14 cellular contexts compared by ENCODE assay signal in the genomic region with DNA sequence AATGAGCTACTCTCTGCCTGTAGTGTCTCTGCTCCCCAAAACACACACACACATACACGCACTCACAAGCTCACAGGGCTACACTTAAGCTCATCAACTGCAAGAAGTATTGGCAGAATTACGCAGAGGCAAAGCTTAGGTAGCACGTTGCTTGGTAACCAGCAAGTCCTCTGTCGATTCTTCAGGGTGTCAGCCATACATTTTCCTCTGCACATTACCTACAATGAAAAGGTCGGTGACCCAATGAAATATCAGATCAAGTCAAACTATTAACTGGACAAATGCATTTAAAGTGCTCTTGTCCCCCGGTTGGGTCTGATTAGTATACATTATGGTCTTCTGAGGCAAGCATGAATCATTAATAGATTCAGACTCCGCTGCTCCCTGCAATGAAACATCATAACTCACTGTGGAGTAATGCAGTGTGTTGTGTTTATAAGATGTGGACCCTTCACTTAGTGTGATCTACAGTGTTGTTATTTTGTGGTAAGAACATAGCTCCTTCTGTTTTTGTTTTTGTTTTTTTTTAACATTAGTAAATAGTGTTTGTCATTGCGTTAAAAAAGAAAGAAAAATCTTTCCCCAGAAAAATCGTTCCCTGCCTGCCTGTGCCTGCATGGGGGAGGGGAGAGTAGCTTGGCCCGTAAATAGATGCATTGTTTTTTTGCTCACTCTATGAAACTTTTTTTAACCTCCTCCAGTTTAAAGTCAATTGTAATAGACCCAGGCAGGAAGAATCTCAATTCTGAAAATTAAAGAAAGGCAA.
DNase-seq lines count a peak whose midpoint lies in the region; ATAC-seq and TF ChIP-seq lines count a peak whose summit lies in the region.
"Had no signal": no experiment of that assay in that cellular context is flagged by ENCODE, and none has a peak within 500 bp of the region (broad histone marks: within the 10 kb centered on the region; RNA-seq: fewer than 3 reads in every experiment).

No MANE protein-coding gene starts in this region.

- TF ChIP-seq CTCF in chondrocyte (IDR thresholded peaks at IDR 0.05) (no peak), nephron progenitor cell (IDR thresholded peaks at IDR 0.05) (no peak), natural killer cell (IDR thresholded peaks at IDR 0.05) (no peak)

- no peak for ATAC-seq in right cardiac atrium
- ATAC-seq in Right ventricle myocardium superior (ENCODE audit: poor library complexity) = no peak
- no peak for ATAC-seq in natural killer cell

- peak overlapping the region; percentile 4 for H3K4me3 ChIP-seq in right cardiac atrium (ENCODE audit: low read length)

- no peaks in the 10 kb centered on the region for H3K27me3 ChIP-seq in right cardiac atrium (ENCODE audit: control insufficient read depth, insufficient read depth)

- no peak overlapping the region for H3K27ac ChIP-seq in right cardiac atrium (ENCODE audit: low read length)

- H3K4me1 ChIP-seq in right cardiac atrium (ENCODE audit: control insufficient read depth, insufficient read depth, low read length) = no peaks in the 10 kb centered on the region

- 58% methylated on average over 10 of the region's 10 CpGs for WGBS in right cardiac atrium

- H3K27ac Mint-ChIP-seq in chondrocyte (ENCODE audit: unreplicated experiment) (peak overlapping the region; percentile 65), nephron progenitor cell (peak overlapping the region; percentile 73), natural killer cell (peak overlapping the region in 1 of 2 donors; percentile 41)

- no peaks in the 10 kb centered on the region for H3K9me3 Mint-ChIP-seq in chondrocyte (ENCODE audit: low read depth)
- no peaks in the 10 kb centered on the region for H3K9me3 Mint-ChIP-seq in nephron progenitor cell
- peaks cover 0 to 2% of the 10 kb centered on the region in 2 donors for H3K9me3 Mint-ChIP-seq in natural killer cell

- H3K9me3 ChIP-seq in right cardiac atrium (ENCODE audit: control insufficient read depth, low read length) = no peaks in the 10 kb centered on the region

- H3K27me3 Mint-ChIP-seq in chondrocyte (ENCODE audit: low read depth) (no peaks in the 10 kb centered on the region), nephron progenitor cell (ENCODE audit: low read depth, poor library complexity) (peaks cover 4% of the 10 kb centered on the region), natural killer cell (ENCODE audit: low read depth in 2 of 2) (no peaks in the 10 kb centered on the region)

- intact Hi-C loops in right cardiac atrium (cut with DNase I) = no loop called here
- intact Hi-C loops in Right ventricle myocardium superior (cut with DNase I) = no loop called here
- intact Hi-C loops in natural killer cell (cut with micrococcal nuclease) = no loop called here

- H3K4me3 Mint-ChIP-seq in chondrocyte (ENCODE audit: unreplicated experiment) (peak overlapping the region; percentile 3), nephron progenitor cell (peak overlapping the region; percentile 14), natural killer cell (no peak overlapping the region)

- DNase-seq in right cardiac atrium (no peak), Right ventricle myocardium superior (no peak), chondrocyte (ENCODE audit: low spot score) (no peak), nephron progenitor cell (no peak), NCI-H146 treated with DMSO at 0.1 percent for 48 hours (lab: John Stamatoyannopoulos, UW; ENCODE audit: unreplicated experiment) (no peak), NCI-H1105 treated with DMSO at 0.1 percent for 48 hours (lab: John Stamatoyannopoulos, UW) (no peak), natural killer cell (no peak), AG08395 (ENCODE audit: low spot score) (no peak)
- DNase-seq: activated CD4-positive, alpha-beta T cell treated with anti-CD3 and anti-CD28 coated beads, Interleukin-2, amount 50 U/mL, for 1 hour; activated gamma-delta T cell treated with Interleukin-2 at 50 U/mL for 16 hours; cerebellar nuclear complex; DND-41; kidney glomerular epithelial cell; SW 1271 had no signal

- H3K4me1 Mint-ChIP-seq in chondrocyte (ENCODE audit: low read depth) = peaks cover 57% of the 10 kb centered on the region
- H3K4me1 Mint-ChIP-seq in nephron progenitor cell = peaks cover 77% of the 10 kb centered on the region
- peaks cover 10 to 12% of the 10 kb centered on the region in 2 donors for H3K4me1 Mint-ChIP-seq in natural killer cell

- H3K36me3 Mint-ChIP-seq in chondrocyte (ENCODE audit: low read depth) = no peaks in the 10 kb centered on the region
- H3K36me3 Mint-ChIP-seq in nephron progenitor cell (ENCODE audit: low read depth) = no peaks in the 10 kb centered on the region
- H3K36me3 Mint-ChIP-seq in natural killer cell = no peaks in the 10 kb centered on the region
